Comparison of ENCODE assay signal across 8 cellular contexts in genomic region chr3:197627772-197628523, GRCh38.
A peak's percentile ranks its signal among the peaks of the same experiment; 100 is the strongest.
DNase-seq lines count a peak whose midpoint lies in the region; TF ChIP-seq lines count a peak whose summit lies in the region.
"Not testable (repeated sequence)": the region's sequence is repeated elsewhere in the genome, so short reads cannot be mapped to it uniquely, and the experiment has no call there.

No MANE protein-coding gene starts in this region.

- H3K9me3 Mint-ChIP-seq in activated CD4-positive, alpha-beta T cell treated with anti-CD3 and anti-CD28 coated beads, Interleukin-2, amount 10 ng/mL, durations not matched to agents 7 days and 5 days; progenitor cell of endocrine pancreas (ENCODE audit: low read depth): not testable (repeated sequence)

- H3K27ac ChIP-seq in GM23248, result peak overlapping the region; percentile 21; the same call in 1 of the 2 replicates
- not testable (repeated sequence) for H3K27ac ChIP-seq in HUES64 (ENCODE audit: low read depth, low read length); iPS DF 6.9 (ENCODE audit: low read length)
- peak overlapping the region; percentile 84 for H3K27ac ChIP-seq in caudate nucleus (ENCODE audit: low read depth, low read length)
- peak overlapping the region; percentile 23 for H3K27ac ChIP-seq in subcutaneous abdominal adipose tissue (ENCODE audit: low read depth, low read length)

- H3K4me2 ChIP-seq in GM23248 (ENCODE audit: unreplicated experiment), result peak overlapping the region; percentile 82

- CTCF ChIA-PET in activated CD4-positive, alpha-beta T cell treated with anti-CD3 and anti-CD28 coated beads, Interleukin-2, amount 10 ng/mL, durations not matched to agents 7 days and 5 days (lab: Charles Lee), result not testable (repeated sequence)

- POLR2A ChIA-PET in activated CD4-positive, alpha-beta T cell treated with anti-CD3 and anti-CD28 coated beads, Interleukin-2, amount 10 ng/mL, durations not matched to agents 7 days and 5 days (lab: Charles Lee), result not testable (repeated sequence)

- H3K36me3 Mint-ChIP-seq in activated CD4-positive, alpha-beta T cell treated with anti-CD3 and anti-CD28 coated beads, Interleukin-2, amount 10 ng/mL, durations not matched to agents 7 days and 5 days (ENCODE audit: low read depth); progenitor cell of endocrine pancreas (ENCODE audit: insufficient read depth): not testable (repeated sequence)

- not testable (repeated sequence) for H4K20me1 ChIP-seq in GM23248 (ENCODE audit: insufficient read depth)

- DNase-seq in GM04504 (ENCODE audit: low read depth) (peak; percentile 44), GM23248 (peak; percentile 77), iPS DF 6.9 (ENCODE audit: low read depth, low spot score) (peak; percentile 22), progenitor cell of endocrine pancreas (ENCODE audit: low spot score, unreplicated experiment) (peak; percentile 94)
- peak; percentile 89 for DNase-seq in activated CD4-positive, alpha-beta T cell treated with anti-CD3 and anti-CD28 coated beads, Interleukin-2, amount 10 ng/mL, durations not matched to agents 7 days and 5 days
- not testable (repeated sequence) for DNase-seq in caudate nucleus (lab: John Stamatoyannopoulos, UW)

- H3K4me3 ChIP-seq in GM23248 (peak overlapping the region; percentile 89), HUES64 (ENCODE audit: low read length) (peak overlapping the region; percentile 71), iPS DF 6.9 (ENCODE audit: low read length) (peak overlapping the region; percentile 51; the same call in 1 of the 2 replicates), subcutaneous abdominal adipose tissue (ENCODE audit: low read depth in 1 of 5, low read length in 5 of 5) (peak overlapping the region; percentile 53 to 76 (median 63))

- not testable (repeated sequence) for H3K27me3 Mint-ChIP-seq in activated CD4-positive, alpha-beta T cell treated with anti-CD3 and anti-CD28 coated beads, Interleukin-2, amount 10 ng/mL, durations not matched to agents 7 days and 5 days; progenitor cell of endocrine pancreas

- H3K4me1 Mint-ChIP-seq in activated CD4-positive, alpha-beta T cell treated with anti-CD3 and anti-CD28 coated beads, Interleukin-2, amount 10 ng/mL, durations not matched to agents 7 days and 5 days; progenitor cell of endocrine pancreas (ENCODE audit: low read depth): not testable (repeated sequence)

- H3K36me3 ChIP-seq in GM23248 (ENCODE audit: low read depth); HUES64 (ENCODE audit: insufficient read depth, low read length); iPS DF 6.9 (ENCODE audit: control insufficient read depth, insufficient read depth, low read length); subcutaneous abdominal adipose tissue (ENCODE audit: control insufficient read depth in 5 of 5, insufficient read depth in 5 of 5, low read length in 5 of 5): not testable (repeated sequence)

- not testable (repeated sequence) for TF ChIP-seq CTCF in progenitor cell of endocrine pancreas (IDR thresholded peaks at IDR 0.05; ENCODE audit: unreplicated experiment)

- not testable (repeated sequence) for H3K4me1 ChIP-seq in GM23248 (ENCODE audit: insufficient read depth); HUES64 (ENCODE audit: insufficient read depth, low read length); iPS DF 6.9 (ENCODE audit: control insufficient read depth, insufficient read depth, low read length); subcutaneous abdominal adipose tissue (ENCODE audit: control insufficient read depth in 5 of 5, insufficient read depth in 5 of 5, low read length in 5 of 5)

- not testable (repeated sequence) for H3K27me3 ChIP-seq in GM23248 (replicated peaks; ENCODE audit: insufficient read depth); HUES64 (ENCODE audit: insufficient read depth, low read length); iPS DF 6.9 (ENCODE audit: control insufficient read depth, insufficient read depth, low read length); subcutaneous abdominal adipose tissue (ENCODE audit: control insufficient read depth in 5 of 5, insufficient read depth in 4 of 5, low read length in 5 of 5)

- in situ Hi-C loops in GM23248 (cut with MboI), result not testable (repeated sequence)

- peak overlapping the region; percentile 88 for H3K9ac ChIP-seq in GM23248
- H3K9ac ChIP-seq in HUES64 (ENCODE audit: low read depth, low read length), result peak overlapping the region; percentile 65
- peak overlapping the region in 3 of 5 donors; percentile 70 to 81 (median 74) for H3K9ac ChIP-seq in subcutaneous abdominal adipose tissue (ENCODE audit: low read length in 5 of 5)

- H3F3A ChIP-seq in GM23248 (ENCODE audit: insufficient read depth), result not testable (repeated sequence)

- 2 to 3% methylated on average over 56 to 65 of the region's 73 CpGs for WGBS in GM23248 (ENCODE audit: low coverage in 1 of 2, low lambda C conversion rate in 2 of 2, missing lambda C conversion rate in 2 of 2), 2 experiments
- 3% methylated on average over 72 of the region's 73 CpGs for WGBS in HUES64
- no CpG with 5 or more reads among the region's 73 CpGs for WGBS in iPS DF 6.9 (ENCODE audit: insufficient coverage, insufficient read length)

- not testable (repeated sequence) for H3K9me3 ChIP-seq in GM23248 (ENCODE audit: low read depth); HUES64 (ENCODE audit: insufficient read depth, low read depth, low read length); iPS DF 6.9 (ENCODE audit: control insufficient read depth, insufficient read depth, low read length); subcutaneous abdominal adipose tissue (ENCODE audit: control insufficient read depth in 5 of 5, low read length in 5 of 5)

- H3K79me2 ChIP-seq in GM23248 (ENCODE audit: insufficient read depth), result peaks cover 22% of the 10 kb centered on the region

- H3K27ac Mint-ChIP-seq in activated CD4-positive, alpha-beta T cell treated with anti-CD3 and anti-CD28 coated beads, Interleukin-2, amount 10 ng/mL, durations not matched to agents 7 days and 5 days, result peak overlapping the region; percentile 85
- H3K27ac Mint-ChIP-seq in progenitor cell of endocrine pancreas, result peak overlapping the region; percentile 69

- peak overlapping the region; percentile 78 for H3K4me3 Mint-ChIP-seq in activated CD4-positive, alpha-beta T cell treated with anti-CD3 and anti-CD28 coated beads, Interleukin-2, amount 10 ng/mL, durations not matched to agents 7 days and 5 days
- H3K4me3 Mint-ChIP-seq in progenitor cell of endocrine pancreas (ENCODE audit: low read depth), result peak overlapping the region; percentile 78

- H2AFZ ChIP-seq in GM23248, result peak overlapping the region; percentile 97

- not testable (repeated sequence) for H3K9me2 ChIP-seq in GM23248 (ENCODE audit: insufficient read depth)
